Comparison of ENCODE assay signal across 16 cellular contexts in the genomic region with DNA sequence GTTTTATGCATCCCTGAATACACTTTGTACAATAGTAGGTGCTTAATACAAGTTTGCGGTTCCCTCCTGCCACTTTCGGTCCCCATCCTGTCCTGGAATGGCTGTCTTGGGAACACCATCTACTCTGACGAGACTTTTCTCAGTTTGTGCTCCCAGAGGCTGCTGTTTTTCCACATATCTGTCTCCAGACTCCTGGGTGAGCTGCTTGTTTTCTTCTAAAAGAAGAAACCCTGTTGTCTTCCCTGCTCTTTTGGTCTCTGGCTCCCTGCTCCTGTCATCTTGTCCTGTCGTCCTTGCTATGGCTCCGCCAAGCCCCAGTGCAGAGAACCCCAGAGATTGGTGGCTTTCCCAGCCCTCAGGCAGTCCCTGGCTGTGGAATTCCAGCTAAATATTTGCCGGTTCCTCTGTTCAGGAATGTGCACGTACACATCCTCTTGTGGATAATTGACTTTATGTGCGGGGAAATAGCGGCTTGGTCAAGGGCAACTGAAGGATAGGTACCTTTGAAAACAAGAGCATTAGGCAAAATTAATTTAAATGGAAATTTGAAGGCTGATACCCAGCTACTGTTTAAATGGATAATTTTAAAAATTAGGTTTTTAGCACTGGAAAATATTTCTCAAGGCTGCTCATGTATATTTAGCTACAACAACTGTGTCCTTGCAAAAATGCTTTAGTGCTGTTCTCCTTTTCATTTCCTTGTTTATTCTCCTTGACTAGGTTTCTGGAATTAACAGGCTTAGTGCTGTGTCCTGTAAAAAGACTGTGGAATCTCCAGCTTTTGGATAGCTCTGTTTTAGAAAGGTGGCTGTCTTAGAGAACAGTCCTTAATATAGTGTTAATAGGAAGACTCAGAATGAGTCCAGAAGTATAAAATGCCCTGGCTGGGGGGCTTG. TPM values are rescaled to one million over a fixed set of nuclear protein-coding genes. Genes with fewer than 3 reads are reported as not detected.
DNase-seq lines count a peak whose midpoint lies in the region; ATAC-seq, FAIRE-seq and TF ChIP-seq lines count a peak whose summit lies in the region.
"Had no signal": no experiment of that assay in that cellular context is flagged by ENCODE, and none has a peak within 500 bp of the region (broad histone marks: within the 10 kb centered on the region; RNA-seq: fewer than 3 reads in every experiment).

No MANE protein-coding gene starts in this region.

- FAIRE-seq in astrocyte (lab: Jason Lieb, UNC) (no peak), D721Med (lab: Jason Lieb, UNC) (no peak)
- FAIRE-seq: G401.6 had no signal

- no peak overlapping the region for H3K4me2 ChIP-seq in SK-N-SH
- peak overlapping the region; percentile 52 for H3K4me2 ChIP-seq in astrocyte (ENCODE audit: low read length)

- H3K4me3 Mint-ChIP-seq in astrocyte (ENCODE audit: unreplicated experiment): peak overlapping the region; percentile 12
- no peak overlapping the region for H3K4me3 Mint-ChIP-seq in stimulated activated naive B cell treated with anti-CD40 and anti-IgM and Interleukin-4, amounts not matched to agents 10 μg/mL and 1 μg/mL and 100 μg/mL, for 72 hours
- H3K4me3 Mint-ChIP-seq: activated CD8-positive, alpha-beta memory T cell treated with anti-CD3 and anti-CD28 coated beads, Interleukin-2, amount 10 ng/mL, durations not matched to agents 7 days and 5 days; CD4-positive, alpha-beta T cell had no signal

- ATAC-seq in SK-N-SH treated with all-trans-retinoic acid at 6 μM for 48 hours (peak; percentile 42; the same call in 2 of the 3 replicates), HG02852 (IDR thresholded peaks at IDR 0.05; ENCODE audit: unreplicated experiment) (no peak)
- ATAC-seq in stimulated activated naive B cell treated with anti-CD40 and anti-IgM and Interleukin-4, amounts not matched to agents 10 μg/mL and 1 μg/mL and 100 μg/mL, for 72 hours (replicated peaks): no peak
- ATAC-seq: activated CD8-positive, alpha-beta memory T cell treated with anti-CD3 and anti-CD28 coated beads, Interleukin-2, amount 10 ng/mL, durations not matched to agents 7 days and 5 days; foreskin keratinocyte had no signal

- peaks cover 6% of the 10 kb centered on the region for H3F3A ChIP-seq in SK-N-SH (replicated peaks; ENCODE audit: insufficient read depth)

- 74% methylated on average over 9 of the region's 9 CpGs for WGBS in SK-N-SH (ENCODE audit: low lambda C conversion rate)

- H3K4me3 ChIP-seq in SK-N-SH (ENCODE audit: low read depth in 2 of 2, low read length in 1 of 2): no peak overlapping the region
- no peak overlapping the region for H3K4me3 ChIP-seq in astrocyte (ENCODE audit: insufficient read depth, low read depth, low read length)
- H3K4me3 ChIP-seq: prostate gland, thyroid gland had no signal

- H3K9me3 ChIP-seq in SK-N-SH (no peaks in the 10 kb centered on the region), astrocyte (ENCODE audit: insufficient read depth, low read depth, low read length) (no peaks in the 10 kb centered on the region)
- H3K9me3 ChIP-seq: prostate gland, thyroid gland had no signal

- H3K4me1 Mint-ChIP-seq in astrocyte (ENCODE audit: low read depth, unreplicated experiment): peaks cover 34% of the 10 kb centered on the region
- peaks cover 0 to 2% of the 10 kb centered on the region in 2 donors for H3K4me1 Mint-ChIP-seq in stimulated activated naive B cell treated with anti-CD40 and anti-IgM and Interleukin-4, amounts not matched to agents 10 μg/mL and 1 μg/mL and 100 μg/mL, for 72 hours

- peaks cover 7 to 8% of the 10 kb centered on the region in 2 experiments for H3K36me3 ChIP-seq in SK-N-SH (replicated peaks in 1 of 2; ENCODE audit: control insufficient read depth in 1 of 2, insufficient read depth in 2 of 2, low read length in 1 of 2)
- H3K36me3 ChIP-seq in astrocyte (ENCODE audit: insufficient read depth, low read length): no peaks in the 10 kb centered on the region
- H3K36me3 ChIP-seq: prostate gland had no signal

- DNase-seq in SK-N-SH: no peak
- DNase-seq in astrocyte (ENCODE audit: low read depth): peak; percentile 34
- peak; percentile 42 for DNase-seq in kidney glomerular epithelial cell (lab: John Stamatoyannopoulos, UW)
- DNase-seq in stimulated activated naive B cell treated with anti-CD40 and anti-IgM and Interleukin-4, amounts not matched to agents 10 μg/mL and 1 μg/mL and 100 μg/mL, for 72 hours: no peak
- no peak for DNase-seq in D721Med (ENCODE audit: insufficient read length, low spot score)
- no peak for DNase-seq in substantia nigra (lab: John Stamatoyannopoulos, UW)
- DNase-seq: activated CD8-positive, alpha-beta memory T cell treated with anti-CD3 and anti-CD28 coated beads, Interleukin-2, amount 10 ng/mL, durations not matched to agents 7 days and 5 days; CD4-positive, alpha-beta T cell; NCI-H1092 treated with DMSO at 0.1 percent for 48 hours; thyroid gland had no signal

- H2AFZ ChIP-seq in SK-N-SH (ENCODE audit: low read depth): no peak overlapping the region
- no peak overlapping the region for H2AFZ ChIP-seq in astrocyte (ENCODE audit: low read depth, low read length)

- H3K27ac ChIP-seq in SK-N-SH (ENCODE audit: low read depth in 2 of 2, low read length in 1 of 2) (no peak overlapping the region), astrocyte (ENCODE audit: low read depth, low read length) (no peak overlapping the region), substantia nigra (ENCODE audit: low read depth, low read length, poor library complexity, severe bottlenecking) (no peak overlapping the region)
- H3K27ac ChIP-seq: 22Rv1, foreskin keratinocyte, prostate gland had no signal

- POLR2A ChIA-PET in SK-N-SH (lab: Yijun Ruan, JAX): no interaction called here

- CTCF ChIA-PET in SK-N-SH (lab: Yijun Ruan, JAX): interaction anchor here (0.8 to 3.4 kb wide), 5 partner anchors 9 to 52 kb away, joined by 3 to 12 read pairs (median 5); no protein-coding TSS in a partner anchor

- H3K79me2 ChIP-seq in SK-N-SH (ENCODE audit: insufficient read depth): no peaks in the 10 kb centered on the region; the same call in 1 of the 2 replicates
- peaks cover 9% of the 10 kb centered on the region for H3K79me2 ChIP-seq in astrocyte (ENCODE audit: insufficient read depth, low read length)

- peaks cover 8% of the 10 kb centered on the region for H3K36me3 Mint-ChIP-seq in astrocyte (ENCODE audit: low read depth, unreplicated experiment)
- peaks cover 17 to 45% of the 10 kb centered on the region in 2 donors for H3K36me3 Mint-ChIP-seq in stimulated activated naive B cell treated with anti-CD40 and anti-IgM and Interleukin-4, amounts not matched to agents 10 μg/mL and 1 μg/mL and 100 μg/mL, for 72 hours

- peaks cover 2 to 18% of the 10 kb centered on the region in 2 experiments; a peak in 3 of 4 replicates for H3K4me1 ChIP-seq in SK-N-SH (ENCODE audit: control insufficient read depth in 1 of 2, insufficient read depth in 2 of 2, low read depth in 1 of 2, low read length in 1 of 2)
- H3K4me1 ChIP-seq in astrocyte (ENCODE audit: insufficient read depth, low read length): peaks cover 19% of the 10 kb centered on the region
- H3K4me1 ChIP-seq: prostate gland had no signal

- TF ChIP-seq CTCF in SK-N-SH (IDR thresholded peaks at IDR 0.05) (no peak), astrocyte (IDR thresholded peaks at IDR 0.05; ENCODE audit: insufficient read depth, low read depth, low read length) (no peak), D721Med (IDR thresholded peaks at IDR 0.05; ENCODE audit: insufficient read depth, missing control alignments) (no peak)

- no peaks in the 10 kb centered on the region for H3K27me3 Mint-ChIP-seq in astrocyte (ENCODE audit: low read depth, unreplicated experiment)
- no peaks in the 10 kb centered on the region for H3K27me3 Mint-ChIP-seq in stimulated activated naive B cell treated with anti-CD40 and anti-IgM and Interleukin-4, amounts not matched to agents 10 μg/mL and 1 μg/mL and 100 μg/mL, for 72 hours
- H3K27me3 Mint-ChIP-seq: activated CD8-positive, alpha-beta memory T cell treated with anti-CD3 and anti-CD28 coated beads, Interleukin-2, amount 10 ng/mL, durations not matched to agents 7 days and 5 days; CD4-positive, alpha-beta T cell had no signal

- TF ChIP-seq EP300 in SK-N-SH (IDR thresholded peaks at IDR 0.05; ENCODE audit: borderline replicate concordance in 1 of 2, low read depth in 1 of 2, low read length in 1 of 2): no peak

- peak overlapping the region; percentile 92 for H3K27ac Mint-ChIP-seq in astrocyte (ENCODE audit: unreplicated experiment)
- H3K27ac Mint-ChIP-seq in stimulated activated naive B cell treated with anti-CD40 and anti-IgM and Interleukin-4, amounts not matched to agents 10 μg/mL and 1 μg/mL and 100 μg/mL, for 72 hours: peak overlapping the region; percentile 72
- H3K27ac Mint-ChIP-seq: activated CD8-positive, alpha-beta memory T cell treated with anti-CD3 and anti-CD28 coated beads, Interleukin-2, amount 10 ng/mL, durations not matched to agents 7 days and 5 days; CD4-positive, alpha-beta T cell had no signal

- no peaks in the 10 kb centered on the region for H3K27me3 ChIP-seq in SK-N-SH (ENCODE audit: insufficient read depth)
- H3K27me3 ChIP-seq in astrocyte (ENCODE audit: insufficient read depth, low read length): no peaks in the 10 kb centered on the region
- H3K27me3 ChIP-seq: foreskin keratinocyte, thyroid gland had no signal

- no peaks in the 10 kb centered on the region for H3K9me2 ChIP-seq in SK-N-SH

- H3K9ac ChIP-seq in SK-N-SH (no peak overlapping the region), astrocyte (ENCODE audit: low read length) (no peak overlapping the region)

- H4K20me1 ChIP-seq in SK-N-SH (ENCODE audit: insufficient read depth) (no peaks in the 10 kb centered on the region), astrocyte (ENCODE audit: insufficient read depth, low read length) (peaks cover 16% of the 10 kb centered on the region)

- no peak for TF ChIP-seq RAD21 in SK-N-SH (IDR thresholded peaks at IDR 0.05; ENCODE audit: low read length)

- H3K9me3 Mint-ChIP-seq in astrocyte (ENCODE audit: unreplicated experiment): no peaks in the 10 kb centered on the region
- H3K9me3 Mint-ChIP-seq in stimulated activated naive B cell treated with anti-CD40 and anti-IgM and Interleukin-4, amounts not matched to agents 10 μg/mL and 1 μg/mL and 100 μg/mL, for 72 hours: no peaks in the 10 kb centered on the region
- H3K9me3 Mint-ChIP-seq: CD4-positive, alpha-beta T cell had no signal

TF ChIP-seq in SK-N-SH, 30 proteins besides CTCF, POLR2A, EP300 and RAD21 (continues in another document):
- TF ChIP-seq, protein P1, sequence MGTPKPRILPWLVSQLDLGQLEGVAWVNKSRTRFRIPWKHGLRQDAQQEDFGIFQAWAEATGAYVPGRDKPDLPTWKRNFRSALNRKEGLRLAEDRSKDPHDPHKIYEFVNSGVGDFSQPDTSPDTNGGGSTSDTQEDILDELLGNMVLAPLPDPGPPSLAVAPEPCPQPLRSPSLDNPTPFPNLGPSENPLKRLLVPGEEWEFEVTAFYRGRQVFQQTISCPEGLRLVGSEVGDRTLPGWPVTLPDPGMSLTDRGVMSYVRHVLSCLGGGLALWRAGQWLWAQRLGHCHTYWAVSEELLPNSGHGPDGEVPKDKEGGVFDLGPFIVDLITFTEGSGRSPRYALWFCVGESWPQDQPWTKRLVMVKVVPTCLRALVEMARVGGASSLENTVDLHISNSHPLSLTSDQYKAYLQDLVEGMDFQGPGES (IDR thresholded peaks at IDR 0.05; ENCODE audit: low read depth, low read length): no peak
- TF ChIP-seq MXI1 (IDR thresholded peaks at IDR 0.05; ENCODE audit: low read depth, low read length): no peak
- TF ChIP-seq TCF12 (IDR thresholded peaks at IDR 0.05): no peak

RNA-seq across cellular contexts. Expression of a gene that starts 50.2 kb away (rescaled TPM):
- polyA plus RNA-seq in SK-N-SH (2012; rRNA removed): not detected in 2 replicates
- polyA plus RNA-seq in SK-N-SH (2012; cell fraction: cytosol; rRNA removed): not detected in 2 replicates
- not detected in 2 replicates for polyA plus RNA-seq in SK-N-SH (2012; cell fraction: nucleus; rRNA removed)
- total RNA-seq in astrocyte: 0.07 and 0.18 TPM in 2 replicates
- total RNA-seq: activated CD8-positive, alpha-beta memory T cell treated with anti-CD3 and anti-CD28 coated beads, Interleukin-2, amount 10 ng/mL, durations not matched to agents 7 days and 5 days; CD4-positive, alpha-beta T cell; foreskin keratinocyte; thyroid gland had no signal
- polyA plus RNA-seq: foreskin keratinocyte had no signal

Comparison
In these comparisons a context has a peak if more than half of its experiments do, and no peak if none do; other contexts are left out.
1. DNase-seq: peak in astrocyte (single experiment) and kidney glomerular epithelial cell (single experiment); none in SK-N-SH (single experiment), stimulated activated naive B cell treated with anti-CD40 and anti-IgM and Interleukin-4, amounts not matched to agents 10 μg/mL and 1 μg/mL and 100 μg/mL, for 72 hours (single experiment), D721Med (single experiment) and substantia nigra (0 of 49).